In the genomic region with DNA sequence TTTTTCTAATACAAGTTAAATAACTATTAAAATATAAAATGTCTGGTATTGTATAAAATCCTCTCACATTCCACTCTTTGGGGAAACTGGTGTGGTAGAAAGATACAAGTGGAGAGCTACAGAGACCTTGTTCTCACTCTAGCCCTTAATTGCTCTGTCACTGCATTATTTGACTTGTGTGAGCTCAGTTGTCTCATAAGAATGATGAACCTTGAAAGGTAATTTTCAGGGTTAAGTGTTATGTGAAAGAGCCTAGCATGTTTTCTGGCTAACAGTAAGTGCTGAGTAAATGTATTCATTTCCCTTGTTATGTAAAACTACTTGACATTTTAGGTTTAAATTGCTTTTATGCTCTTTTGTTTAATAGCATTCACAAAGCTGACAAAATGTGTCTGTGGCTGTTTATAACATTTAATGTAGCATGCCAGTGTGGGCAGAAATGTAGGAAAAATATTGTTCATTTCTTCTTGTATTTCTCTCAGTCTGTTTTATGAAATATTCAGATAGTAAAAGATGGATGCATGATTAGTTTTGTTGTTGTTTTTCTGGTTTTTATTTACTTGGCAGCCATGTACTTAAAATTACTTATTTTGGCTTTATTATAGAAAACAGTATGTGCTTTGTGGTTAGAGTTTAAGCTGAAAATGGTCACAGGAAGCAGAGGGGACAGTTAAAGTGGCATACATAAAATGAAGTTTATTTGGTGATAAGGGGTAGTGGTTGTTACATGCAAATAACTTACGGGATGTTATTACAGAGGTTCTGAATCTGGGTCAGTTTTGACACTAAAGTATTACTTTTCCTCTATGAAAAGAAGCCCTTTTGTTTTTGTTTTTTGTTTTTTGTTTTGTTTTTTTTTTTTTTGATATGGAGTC, we compare ENCODE assay signal across 13 cellular contexts. TPM values are rescaled to one million over a fixed set of nuclear protein-coding genes. Genes with fewer than 3 reads are reported as not detected.
DNase-seq lines count a peak whose midpoint lies in the region; ATAC-seq, FAIRE-seq and TF ChIP-seq lines count a peak whose summit lies in the region.
"Had no signal": no experiment of that assay in that cellular context is flagged by ENCODE, and none has a peak within 500 bp of the region (broad histone marks: within the 10 kb centered on the region; RNA-seq: fewer than 3 reads in every experiment).

No MANE protein-coding gene starts in this region.

- no TSS peak for BruUV-seq in K562 (replicated peaks; lab: Mats Ljungman, UMichigan)

- ATAC-seq in K562, result 0 out of 3 replicates have a peak, but pooled peaks have one; percentile 42
- ATAC-seq in upper lobe of right lung, result no peak
- no peak for ATAC-seq in psoas muscle
- ATAC-seq: stimulated activated naive B cell treated with anti-CD40 and anti-IgM and Interleukin-4, amounts not matched to agents 10 μg/mL and 1 μg/mL and 100 μg/mL, for 72 hours had no signal

- no peak for FAIRE-seq in K562 (lab: Jason Lieb, UNC)

- TF ChIP-seq EP300 in K562 (IDR thresholded peaks at IDR 0.05; ENCODE audit: low read length) (no peak), tibial nerve (IDR thresholded peaks at IDR 0.05) (no peak)

- H3K36me3 ChIP-seq in cardiac muscle cell, result no peaks in the 10 kb centered on the region
- H3K36me3 ChIP-seq in K562 (ENCODE audit: control insufficient read depth, insufficient read depth, low read length), result peaks cover 8% of the 10 kb centered on the region; the same call in 2 of the 3 replicates
- peaks cover 0 to 5% (median 0%) of the 10 kb centered on the region in 3 donors for H3K36me3 ChIP-seq in tibial nerve
- H3K36me3 ChIP-seq in upper lobe of right lung, result no peaks in the 10 kb centered on the region
- H3K36me3 ChIP-seq in psoas muscle (ENCODE audit: insufficient read depth in 1 of 2, low read depth in 1 of 2), result no peaks in the 10 kb centered on the region
- H3K36me3 ChIP-seq: prostate gland had no signal

- H3K9me3 ChIP-seq in cardiac muscle cell (ENCODE audit: low read depth), result no peaks in the 10 kb centered on the region
- no peaks in the 10 kb centered on the region for H3K9me3 ChIP-seq in K562 (replicated peaks; ENCODE audit: control insufficient read depth, insufficient read depth, low read depth, low read length)
- H3K9me3 ChIP-seq in tibial nerve, result no peaks in the 10 kb centered on the region
- no peaks in the 10 kb centered on the region for H3K9me3 ChIP-seq in upper lobe of right lung
- no peaks in the 10 kb centered on the region for H3K9me3 ChIP-seq in psoas muscle
- H3K9me3 ChIP-seq: prostate gland had no signal

- DNase-seq in cardiac muscle cell (ENCODE audit: low read depth in 1 of 2, low spot score in 1 of 2) (no peak), cardiac septum (ENCODE audit: low spot score) (no peak), NCI-H1436 (lab: John Stamatoyannopoulos, UW) (peak; percentile 67), K562 (ENCODE audit: extremely low read depth in 1 of 4, low spot score in 3 of 4) (no peak), tibial nerve (ENCODE audit: low spot score in 2 of 2) (no peak), NCI-H1048 (lab: John Stamatoyannopoulos, UW) (no peak), upper lobe of right lung (no peak), psoas muscle (no peak)
- DNase-seq: NCI-H524 treated with DMSO at 0.1 percent for 48 hours; stimulated activated naive B cell treated with anti-CD40 and anti-IgM and Interleukin-4, amounts not matched to agents 10 μg/mL and 1 μg/mL and 100 μg/mL, for 72 hours; WERI-Rb-1 had no signal

- H3K4me3 ChIP-seq in cardiac muscle cell (no peak overlapping the region), K562 (no peak overlapping the region), tibial nerve (no peak overlapping the region), upper lobe of right lung (no peak overlapping the region), psoas muscle (no peak overlapping the region)
- H3K4me3 ChIP-seq: lung, prostate gland had no signal

- intact Hi-C loops in cardiac septum (cut with DNase I), result no loop called here
- intact Hi-C loops in K562 (cut with micrococcal nuclease), result no loop called here
- intact Hi-C loops in upper lobe of right lung (cut with DNase I), result no loop called here
- intact Hi-C loops in psoas muscle (cut with DNase I), result no loop called here

- peaks cover 61% of the 10 kb centered on the region for H3K79me2 ChIP-seq in K562 (ENCODE audit: control insufficient read depth, insufficient read depth, low read length)

- no peak for TF ChIP-seq POLR2A in K562 (conservative IDR thresholded peaks at IDR 0.05)
- TF ChIP-seq POLR2A in tibial nerve (IDR thresholded peaks at IDR 0.05), result no peak

- CTCF ChIA-PET in K562 (lab: Yijun Ruan, JAX; ENCODE audit: low intra/inter-chr PET ratio), result no interaction called here

- H3K4me2 ChIP-seq in K562 (ENCODE audit: insufficient read depth, low read length), result no peak overlapping the region

- no peak overlapping the region for H3K9ac ChIP-seq in K562 (ENCODE audit: insufficient read depth in 1 of 2, low read depth in 2 of 2, low read length in 2 of 2)

- no peaks in the 10 kb centered on the region for H3K4me1 ChIP-seq in cardiac muscle cell (ENCODE audit: low read depth)
- no peaks in the 10 kb centered on the region for H3K4me1 ChIP-seq in K562 (replicated peaks in 1 of 2; ENCODE audit: control insufficient read depth in 2 of 2, insufficient read depth in 2 of 2, low read length in 2 of 2)
- H3K4me1 ChIP-seq in tibial nerve, result peaks cover 0 to 49% (median 17%) of the 10 kb centered on the region in 4 donors
- peaks cover 19% of the 10 kb centered on the region for H3K4me1 ChIP-seq in upper lobe of right lung
- peaks cover 39% of the 10 kb centered on the region for H3K4me1 ChIP-seq in psoas muscle

- H3K9me1 ChIP-seq in K562 (ENCODE audit: control insufficient read depth, insufficient read depth, low read length), result no peaks in the 10 kb centered on the region

- no peak overlapping the region for H2AFZ ChIP-seq in K562 (ENCODE audit: low read depth, low read length)

- H3K27me3 ChIP-seq in cardiac muscle cell (no peaks in the 10 kb centered on the region), K562 (ENCODE audit: control insufficient read depth in 2 of 2, insufficient read depth in 2 of 2, low read length in 2 of 2) (no peaks in the 10 kb centered on the region), tibial nerve (no peaks in the 10 kb centered on the region), upper lobe of right lung (no peaks in the 10 kb centered on the region), psoas muscle (ENCODE audit: insufficient read depth in 3 of 3, low read length in 2 of 3) (no peaks in the 10 kb centered on the region)

- in situ Hi-C loops in K562 (cut with MboI), result no loop called here

- H3K27ac ChIP-seq in cardiac muscle cell (peak overlapping the region; percentile 15), K562 (ENCODE audit: extremely low read depth, low read depth, low read length) (0 out of 3 replicates have a peak overlapping the region, but pooled peaks have one; percentile 12), tibial nerve (peak overlapping the region in 3 of 4 donors; percentile 0 to 31 (median 15)), upper lobe of right lung (no peak overlapping the region), psoas muscle (no peak overlapping the region)
- H3K27ac ChIP-seq: prostate gland, WERI-Rb-1 had no signal

- TF ChIP-seq CTCF in cardiac muscle cell (IDR thresholded peaks at IDR 0.05; ENCODE audit: low read depth, low read length) (no peak), K562 (IDR thresholded peaks at IDR 0.05 in 2 of 3, conservative IDR thresholded peaks at IDR 0.05 in 1 of 3; ENCODE audit: insufficient read depth in 2 of 3, low read depth in 1 of 3, low read length in 3 of 3) (no peak), tibial nerve (IDR thresholded peaks at IDR 0.05) (no peak), upper lobe of right lung (IDR thresholded peaks at IDR 0.05) (no peak), psoas muscle (IDR thresholded peaks at IDR 0.05) (no peak)

- TF ChIP-seq RAD21 in K562 (CRISPR knock-in tag; conservative IDR thresholded peaks at IDR 0.05 in 1 of 2, IDR thresholded peaks at IDR 0.05 in 1 of 2), result no peak

- POLR2A ChIA-PET in K562 (lab: Yijun Ruan, JAX), result interaction anchor here (0.7 to 1.1 kb wide), 2 partner anchors 14 to 27 kb away, joined by 3 to 4 read pairs; no protein-coding TSS in a partner anchor

- H4K20me1 ChIP-seq in K562 (replicated peaks; ENCODE audit: control insufficient read depth, insufficient read depth, low read length), result no peaks in the 10 kb centered on the region

- WGBS in K562 (ENCODE audit: insufficient coverage, low coverage, missing lambda C conversion rate), result 100% methylated on average over 1 of the region's 1 CpG
- WGBS in tibial nerve, 2 donors, result 64 to 74% methylated on average over 1 of the region's 1 CpG
- 83 to 96% (median 96%) methylated on average over 1 of the region's 1 CpG for WGBS in psoas muscle, 3 donors

TF ChIP-seq in K562, 482 proteins besides CTCF, POLR2A, EP300 and RAD21 (continues in another document):
- TF ChIP-seq ZNF584 (CRISPR knock-in tag; IDR thresholded peaks at IDR 0.05; ENCODE audit: low read depth), result no peak
- no peak for TF ChIP-seq SREBF2 (CRISPR knock-in tag; IDR thresholded peaks at IDR 0.05)

RNA-seq across cellular contexts. Expression of a gene that starts 29.2 kb away (rescaled TPM):
- total RNA-seq in cardiac muscle cell, result 22.4 and 92.5 TPM in 2 replicates
- polyA plus RNA-seq in cardiac muscle cell, result 23.8 and 28.4 TPM in 2 replicates
- 159 TPM for total RNA-seq in cardiac septum
- 23.3 and 34.3 TPM in 2 replicates for total RNA-seq in K562 (2011; cell fraction: chromatin; rRNA removed; ENCODE audit: low replicate concordance)
- 8.2 and 9.6 TPM in 2 replicates for total RNA-seq in K562 (2011; cell fraction: nucleolus; rRNA removed)
- total RNA-seq in K562 (2011; cell fraction: nucleoplasm; rRNA removed), result 16.6 and 27.1 TPM in 2 replicates
- total RNA-seq in K562 (2014; rRNA removed), result 8.4 and 11.5 TPM in 2 replicates
- total RNA-seq in K562 (2014; rRNA removed; fragmentation: Illumina TruSeq; extraction: Trizol), result 35.0 and 36.6 TPM in 2 replicates
- total RNA-seq in K562 (2015; rRNA removed; fragmentation: Illumina TruSeq; extraction: Trizol), result 46.9 and 56.8 TPM in 2 replicates
- total RNA-seq in K562 (2021), result 42.8 and 43.0 TPM in 2 replicates
- polyA plus RNA-seq in K562 (2011; rRNA removed), result 25.5 and 41.8 TPM in 2 replicates
- polyA plus RNA-seq in K562 (2011; cell fraction: cytosol; rRNA removed), result 19.2 and 27.7 TPM in 2 replicates
- 23.9 and 24.2 TPM in 2 replicates for polyA plus RNA-seq in K562 (2011; cell fraction: nucleus; rRNA removed)
- polyA plus RNA-seq in K562 (2012), result 42.5 and 45.8 TPM in 2 replicates
- 86.2 and 116 TPM in 2 replicates for polyA plus RNA-seq in K562 (2014; fragmentation: Illumina TruSeq; extraction: Trizol)
- 1 to 10 TPM; 3.5 to 6.2 TPM for polyA plus RNA-seq in K562 (2014; fragmentation: Nextera tagmentation; extraction: Ambion mirVana)
- polyA plus RNA-seq in K562 (2014; rRNA removed), result 11.7 and 20.2 TPM in 2 replicates
- 22.8 and 26.4 TPM in 2 replicates for polyA minus RNA-seq in K562 (2011; rRNA and poly(A)+ RNA removed)
- 21.3 and 21.8 TPM in 2 replicates for polyA minus RNA-seq in K562 (2011; cell fraction: cytosol; rRNA and poly(A)+ RNA removed)
- 12.5 and 32.0 TPM in 2 replicates for polyA minus RNA-seq in K562 (2011; cell fraction: nucleus; rRNA and poly(A)+ RNA removed)
- 10 to 100 TPM; 23.4 to 53.8 (median 33.8) TPM for total RNA-seq in tibial nerve
- total RNA-seq in upper lobe of right lung, result 94.3 TPM
- 100 to 1,000 TPM; 157 to 204 (median 191) TPM for total RNA-seq in psoas muscle
- 100 to 1,000 TPM in 1 of 3 donors, 10 to 100 TPM in 2; 69.5 to 203 (median 79.9) TPM for polyA plus RNA-seq in psoas muscle

Comparison
In these comparisons a context has a peak if more than half of its experiments do, and no peak if none do; other contexts are left out.
1. H3K27ac ChIP-seq: peak in cardiac muscle cell (single experiment), K562 (single experiment) and tibial nerve (3 of 4); none in upper lobe of right lung (single experiment) and psoas muscle (single experiment).